Comparison of ENCODE assay signal across 7 cellular contexts in the genomic region with DNA sequence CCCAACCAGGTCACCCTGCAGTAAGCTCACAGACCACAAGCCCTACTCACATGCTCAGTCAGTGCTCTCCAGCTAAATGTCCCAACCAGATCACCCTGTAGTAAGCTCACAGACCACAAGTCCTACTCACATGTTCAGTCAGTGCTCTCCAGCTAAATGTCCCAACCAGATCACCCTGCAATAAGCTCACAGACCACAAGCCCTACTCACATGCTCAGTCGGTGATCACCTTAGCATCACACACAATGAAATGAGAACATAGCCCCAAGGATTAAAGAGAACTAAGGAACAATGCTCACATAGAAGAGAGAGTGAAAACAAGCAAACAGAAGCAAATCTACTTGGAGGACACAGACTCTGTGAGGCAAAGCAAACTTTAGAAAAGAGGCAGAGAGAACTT.
DNase-seq lines count a peak whose midpoint lies in the region; FAIRE-seq and TF ChIP-seq lines count a peak whose summit lies in the region.
"Not testable (repeated sequence)": the region's sequence is repeated elsewhere in the genome, so short reads cannot be mapped to it uniquely, and the experiment has no call there.

No MANE protein-coding gene starts in this region.

- not testable (repeated sequence) for H3K9me3 ChIP-seq in MM.1S (replicated peaks; ENCODE audit: insufficient read depth, low read length)

- not testable (repeated sequence) for H2AFZ ChIP-seq in MM.1S (ENCODE audit: low read length)

- peak; percentile 6 for DNase-seq in GM04503 (ENCODE audit: low read depth)
- DNase-seq in MM.1S, result not testable (repeated sequence)
- peak; percentile 35 for DNase-seq in RCC 7860 (ENCODE audit: low spot score)
- DNase-seq in activated CD4-positive, alpha-beta memory T cell treated with anti-CD3 and anti-CD28 coated beads for 36 hours, result peak; percentile 20
- DNase-seq in fibroblast of villous mesenchyme (ENCODE audit: low read depth), result peak; percentile 25
- DNase-seq in retinal pigment epithelial cell (ENCODE audit: low read depth), result peak; percentile 79

- POLR2A ChIA-PET in activated CD4-positive, alpha-beta memory T cell treated with anti-CD3 and anti-CD28 coated beads for 36 hours (lab: Charles Lee), result not testable (repeated sequence)

- 0 out of 2 replicates have a peak overlapping the region, but pooled peaks have one; percentile 11 for H3K27ac ChIP-seq in MM.1S (ENCODE audit: low read length)

- not testable (repeated sequence) for H3K4me3 Mint-ChIP-seq in activated CD4-positive, alpha-beta memory T cell treated with anti-CD3 and anti-CD28 coated beads for 36 hours; activated naive CD4-positive, alpha-beta T cell treated with anti-CD3 and anti-CD28 coated beads, Interleukin-2, amount 50 U/mL, for 24 hours

- H3K9me2 ChIP-seq in MM.1S (replicated peaks; ENCODE audit: insufficient read depth, low read length), result not testable (repeated sequence)

- not testable (repeated sequence) for H3K4me2 ChIP-seq in MM.1S (ENCODE audit: low read depth, low read length)

- H3K4me1 ChIP-seq in MM.1S (ENCODE audit: low read length), result not testable (repeated sequence)

- H3K27ac Mint-ChIP-seq in activated CD4-positive, alpha-beta memory T cell treated with anti-CD3 and anti-CD28 coated beads for 36 hours, result peak overlapping the region; percentile 49
- peak overlapping the region; percentile 13 for H3K27ac Mint-ChIP-seq in activated naive CD4-positive, alpha-beta T cell treated with anti-CD3 and anti-CD28 coated beads, Interleukin-2, amount 50 U/mL, for 24 hours

- not testable (repeated sequence) for H3K9me3 Mint-ChIP-seq in activated CD4-positive, alpha-beta memory T cell treated with anti-CD3 and anti-CD28 coated beads for 36 hours; activated naive CD4-positive, alpha-beta T cell treated with anti-CD3 and anti-CD28 coated beads, Interleukin-2, amount 50 U/mL, for 24 hours

- not testable (repeated sequence) for H3K27me3 Mint-ChIP-seq in activated CD4-positive, alpha-beta memory T cell treated with anti-CD3 and anti-CD28 coated beads for 36 hours; activated naive CD4-positive, alpha-beta T cell treated with anti-CD3 and anti-CD28 coated beads, Interleukin-2, amount 50 U/mL, for 24 hours

- peaks cover 35% of the 10 kb centered on the region for H3K4me1 Mint-ChIP-seq in activated CD4-positive, alpha-beta memory T cell treated with anti-CD3 and anti-CD28 coated beads for 36 hours (ENCODE audit: low read depth)
- H3K4me1 Mint-ChIP-seq in activated naive CD4-positive, alpha-beta T cell treated with anti-CD3 and anti-CD28 coated beads, Interleukin-2, amount 50 U/mL, for 24 hours, result not testable (repeated sequence)

- CTCF ChIA-PET in activated CD4-positive, alpha-beta memory T cell treated with anti-CD3 and anti-CD28 coated beads for 36 hours (lab: Charles Lee), result not testable (repeated sequence)

- not testable (repeated sequence) for H4K20me1 ChIP-seq in MM.1S (ENCODE audit: insufficient read depth, low read length)

- H3K4me3 ChIP-seq in MM.1S (ENCODE audit: low read length); fibroblast of villous mesenchyme (ENCODE audit: low read depth, low read length); retinal pigment epithelial cell (ENCODE audit: low read length): not testable (repeated sequence)

- not testable (repeated sequence) for FAIRE-seq in RCC 7860 (lab: Jason Lieb, UNC)

- intact Hi-C loops in activated CD4-positive, alpha-beta memory T cell treated with anti-CD3 and anti-CD28 coated beads for 36 hours (cut with micrococcal nuclease), result not testable (repeated sequence)

- not testable (repeated sequence) for H3K36me3 ChIP-seq in MM.1S (replicated peaks; ENCODE audit: insufficient read depth, low read length)

- peaks cover 23% of the 10 kb centered on the region for H3K36me3 Mint-ChIP-seq in activated CD4-positive, alpha-beta memory T cell treated with anti-CD3 and anti-CD28 coated beads for 36 hours
- peaks cover 21% of the 10 kb centered on the region for H3K36me3 Mint-ChIP-seq in activated naive CD4-positive, alpha-beta T cell treated with anti-CD3 and anti-CD28 coated beads, Interleukin-2, amount 50 U/mL, for 24 hours

- not testable (repeated sequence) for TF ChIP-seq CTCF in MM.1S (IDR thresholded peaks at IDR 0.05; ENCODE audit: low read length); fibroblast of villous mesenchyme (IDR thresholded peaks at IDR 0.05; ENCODE audit: insufficient read depth, low read depth, low read length); retinal pigment epithelial cell (conservative IDR thresholded peaks at IDR 0.05; ENCODE audit: low read depth, low read length)

- not testable (repeated sequence) for H3F3A ChIP-seq in MM.1S (ENCODE audit: insufficient read depth, low read length)

- H3K9ac ChIP-seq in MM.1S (ENCODE audit: low read length), result not testable (repeated sequence)

- not testable (repeated sequence) for H3K79me2 ChIP-seq in MM.1S (ENCODE audit: low read length)

- H3K27me3 ChIP-seq in MM.1S (replicated peaks; ENCODE audit: insufficient read depth, low read length), result not testable (repeated sequence)
